18 cellular contexts compared by ENCODE assay signal in genomic region chr7:4906682-4907081, GRCh38. TPM values are rescaled to one million over a fixed set of nuclear protein-coding genes. Genes with fewer than 3 reads are reported as not detected.
DNase-seq lines count a peak whose midpoint lies in the region; ATAC-seq and TF ChIP-seq lines count a peak whose summit lies in the region.
"Had no signal": no experiment of that assay in that cellular context is flagged by ENCODE, and none has a peak within 500 bp of the region (broad histone marks: within the 10 kb centered on the region; RNA-seq: fewer than 3 reads in every experiment).

No MANE protein-coding gene starts in this region.

- intact Hi-C loops in spleen (cut with DNase I; ENCODE audit: low total_unique reads) = no loop called here

- 71 to 94% (median 90%) methylated on average over 1 of the region's 1 CpG for WGBS in spleen, 5 donors

- H3K4me1 ChIP-seq in spleen = no peaks in the 10 kb centered on the region
- H3K4me1 ChIP-seq: Caco-2 had no signal

- H3K36me3 ChIP-seq in spleen = no peaks in the 10 kb centered on the region
- H3K36me3 ChIP-seq: BLaER1 had no signal

- H3K27ac ChIP-seq in spleen = no peak overlapping the region
- H3K27ac ChIP-seq: BLaER1, GM23248 had no signal

- H3K9me3 ChIP-seq in spleen = peaks cover 0 to 9% (median 0%) of the 10 kb centered on the region in 8 donors

- peak; percentile 34 for DNase-seq in DMS53 (lab: John Stamatoyannopoulos, UW)
- DNase-seq in DMS53 treated with DMSO at 0.1 percent for 48 hours (lab: John Stamatoyannopoulos, UW; ENCODE audit: unreplicated experiment) = no peak
- peak; percentile 28 for DNase-seq in NAMALWA (ENCODE audit: low spot score)
- peak; percentile 6 for DNase-seq in fibroblast of mammary gland (ENCODE audit: low read depth)
- no peak for DNase-seq in stimulated activated CD4-positive, alpha-beta T cell treated with anti-CD3 and anti-CD28 coated beads, Interleukin-4, amount 100 ng/mL, for 24 hours
- DNase-seq in spleen = no peak
- no peak for DNase-seq in HUDEP-2 (lab: John Stamatoyannopoulos, UW; ENCODE audit: unreplicated experiment in 76 of 76)
- DNase-seq: 8988T; AML-193; Caco-2; CD8-positive, alpha-beta memory T cell; DMS79 treated with DMSO at 0.1 percent for 48 hours; GF-D8; GM23248; H7; KBM-7 had no signal

- no peak for TF ChIP-seq POLR2A in spleen (IDR thresholded peaks at IDR 0.05)

- ATAC-seq in HG02763 (IDR thresholded peaks at IDR 0.05; ENCODE audit: unreplicated experiment) = no peak

- TF ChIP-seq CTCF in fibroblast of mammary gland (conservative IDR thresholded peaks at IDR 0.05; ENCODE audit: control insufficient read depth, insufficient read depth, low read depth, low read length) (no peak), spleen (IDR thresholded peaks at IDR 0.05 in 8 of 11, conservative IDR thresholded peaks at IDR 0.05 in 3 of 11) (no peak)

- peaks cover 0 to 38% (median 0%) of the 10 kb centered on the region in 7 donors for H3K27me3 ChIP-seq in spleen (replicated peaks in 1 of 7)
- H3K27me3 ChIP-seq: BLaER1 had no signal

- no peak overlapping the region for H3K4me3 ChIP-seq in fibroblast of mammary gland (ENCODE audit: control insufficient read depth, low read depth, low read length)
- no peak overlapping the region for H3K4me3 ChIP-seq in spleen
- H3K4me3 ChIP-seq: BLaER1, GM23248 had no signal

RNA-seq across cellular contexts. Expression of gene RADIL, which starts 23.2 kb away (rescaled TPM):
- total RNA-seq in spleen = 1 to 10 TPM in 6 of 7 donors, under 1 TPM in 1; 0.74 to 2.8 (median 1.7) TPM
- under 1 TPM; 0.24 to 0.93 (median 0.63) TPM for polyA plus RNA-seq in spleen
- total RNA-seq: Caco-2 had no signal
- polyA plus RNA-seq: CD8-positive, alpha-beta memory T cell had no signal

RNA-seq across cellular contexts. Expression of gene PAPOLB, which starts 44.9 kb away (rescaled TPM):
- total RNA-seq in spleen = under 1 TPM in 3 of 7 donors, not detected in 4; 0.15 to 0.34 (median 0.26) TPM
- not detected for polyA plus RNA-seq in spleen
- total RNA-seq: Caco-2; CD8-positive, alpha-beta memory T cell had no signal
- polyA plus RNA-seq: CD8-positive, alpha-beta memory T cell; GM23248 had no signal

RNA-seq across cellular contexts. Expression of gene MMD2, which starts 52.3 kb away (rescaled TPM):
- not detected for total RNA-seq in spleen
- not detected for polyA plus RNA-seq in spleen
- total RNA-seq: Caco-2; CD8-positive, alpha-beta memory T cell; GM23248; H7 had no signal
- polyA plus RNA-seq: CD8-positive, alpha-beta memory T cell; GM23248 had no signal

Comparison
In these comparisons a context has a peak if more than half of its experiments do, and no peak if none do; other contexts are left out.
1. DNase-seq: peak in DMS53 (single experiment), NAMALWA (single experiment) and fibroblast of mammary gland (single experiment); none in DMS53 treated with DMSO at 0.1 percent for 48 hours (single experiment), stimulated activated CD4-positive, alpha-beta T cell treated with anti-CD3 and anti-CD28 coated beads, Interleukin-4, amount 100 ng/mL, for 24 hours (single experiment), spleen (single experiment) and HUDEP-2 (0 of 76).